10 cellular contexts compared by ENCODE assay signal in the genomic region with DNA sequence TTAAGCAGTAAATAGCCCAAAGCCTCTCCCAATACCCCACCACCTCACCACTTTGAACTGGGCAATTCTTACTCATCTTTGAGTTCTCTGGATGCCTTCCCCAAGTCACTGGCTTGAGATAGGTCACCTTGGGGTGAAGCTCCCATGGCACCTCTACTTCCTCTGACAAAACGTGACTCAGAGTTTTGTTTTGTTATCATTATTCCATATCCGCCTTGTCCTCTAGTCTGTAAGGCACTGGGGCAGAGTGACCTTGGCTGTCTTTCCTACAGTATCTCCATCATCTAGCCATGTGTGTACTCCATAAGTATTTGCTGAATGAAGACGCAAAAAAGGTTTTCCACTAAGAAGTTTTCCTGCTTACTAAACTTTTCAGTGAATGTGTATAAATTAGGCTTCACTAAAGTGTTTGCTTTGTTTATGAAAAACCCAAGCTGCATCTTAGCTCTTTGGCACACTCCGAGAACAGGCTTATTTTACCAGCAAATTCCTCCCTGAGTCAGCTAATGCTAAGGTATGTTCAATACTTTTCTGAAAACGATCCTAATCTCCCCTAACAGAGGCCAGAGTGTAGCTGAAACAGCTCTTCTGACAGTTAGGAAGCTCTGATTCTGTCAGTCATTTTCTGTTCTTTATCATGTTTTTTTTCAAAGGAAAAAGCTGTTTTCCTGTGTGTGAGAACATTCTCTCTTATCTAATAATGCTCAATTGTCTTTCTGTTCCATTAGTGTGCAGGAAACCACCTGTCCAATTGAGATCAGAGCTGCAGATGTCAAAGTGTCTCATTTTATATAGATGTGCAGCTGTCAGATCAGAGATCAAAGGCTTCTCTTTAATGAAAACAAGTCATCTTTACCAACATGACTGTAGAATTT. TPM values are rescaled to one million over a fixed set of nuclear protein-coding genes. Genes with fewer than 3 reads are reported as not detected.
A peak's percentile ranks its signal among the peaks of the same experiment; 100 is the strongest.
DNase-seq lines count a peak whose midpoint lies in the region; ATAC-seq, FAIRE-seq and TF ChIP-seq lines count a peak whose summit lies in the region.
"Had no signal": no experiment of that assay in that cellular context is flagged by ENCODE, and none has a peak within 500 bp of the region (broad histone marks: within the 10 kb centered on the region; RNA-seq: fewer than 3 reads in every experiment).

No MANE protein-coding gene starts in this region.

- peak overlapping the region; percentile 14 for H3K27ac Mint-ChIP-seq in activated CD4-positive, alpha-beta T cell treated with anti-CD3 and anti-CD28 coated beads, Interleukin-2, amount 10 ng/mL, durations not matched to agents 24 days and 14 days

- H2AFZ ChIP-seq in GM23248, result peak overlapping the region; percentile 54

- H4K20me1 ChIP-seq in GM23248 (ENCODE audit: insufficient read depth), result no peaks in the 10 kb centered on the region

- peak overlapping the region; percentile 38 for H3K27ac ChIP-seq in GM23248
- H3K27ac ChIP-seq: sigmoid colon had no signal

- H3K79me2 ChIP-seq in GM23248 (ENCODE audit: insufficient read depth), result no peaks in the 10 kb centered on the region

- H3K27me3 ChIP-seq in GM23248 (replicated peaks; ENCODE audit: insufficient read depth), result no peaks in the 10 kb centered on the region
- H3K27me3 ChIP-seq: sigmoid colon had no signal

- H3K9ac ChIP-seq in GM23248, result no peak overlapping the region

- H3K9me3 Mint-ChIP-seq in activated CD4-positive, alpha-beta T cell treated with anti-CD3 and anti-CD28 coated beads, Interleukin-2, amount 10 ng/mL, durations not matched to agents 24 days and 14 days, result peaks cover 12% of the 10 kb centered on the region

- H3K4me1 Mint-ChIP-seq in activated CD4-positive, alpha-beta T cell treated with anti-CD3 and anti-CD28 coated beads, Interleukin-2, amount 10 ng/mL, durations not matched to agents 24 days and 14 days, result peaks cover 19% of the 10 kb centered on the region

- TF ChIP-seq CTCF in fibroblast of the aortic adventitia (IDR thresholded peaks at IDR 0.05; ENCODE audit: insufficient read depth, low read length), result no peak
- no peak for TF ChIP-seq CTCF in GM10248 (IDR thresholded peaks at IDR 0.05; ENCODE audit: control extremely low read depth, extremely low read depth, low read depth, missing control alignments)

- CTCF ChIA-PET in GM10248 (lab: Yijun Ruan, JAX), result interaction anchor here (1.1 kb wide), 1 partner anchor 9 kb away, joined by 3 read pairs; no protein-coding TSS in a partner anchor

- no peaks in the 10 kb centered on the region for H3K27me3 Mint-ChIP-seq in activated CD4-positive, alpha-beta T cell treated with anti-CD3 and anti-CD28 coated beads, Interleukin-2, amount 10 ng/mL, durations not matched to agents 24 days and 14 days

- peak; percentile 12 for DNase-seq in 8988T
- DNase-seq in GM23248, result peak; percentile 80
- DNase-seq in activated CD4-positive, alpha-beta T cell treated with anti-CD3 and anti-CD28 coated beads, Interleukin-2, amount 10 ng/mL, durations not matched to agents 24 days and 14 days, result peak; percentile 57
- DNase-seq in fibroblast of the aortic adventitia (ENCODE audit: low read depth), result peak; percentile 27
- no peak for DNase-seq in GM12892 (ENCODE audit: insufficient read length)
- no peak for DNase-seq in GM10248 (ENCODE audit: extremely low spot score)
- no peak for DNase-seq in DMS153 (lab: John Stamatoyannopoulos, UW)
- DNase-seq: NCI-H2081 treated with DMSO at 0.1 percent for 48 hours, sigmoid colon had no signal

- peak overlapping the region; percentile 14; the same call in 1 of the 2 replicates for H3K4me3 ChIP-seq in GM23248
- no peak overlapping the region for H3K4me3 ChIP-seq in fibroblast of the aortic adventitia (ENCODE audit: low read depth, low read length)
- H3K4me3 ChIP-seq: sigmoid colon had no signal

- in situ Hi-C loops in GM23248 (cut with MboI), result no loop called here

- intact Hi-C loops in activated CD4-positive, alpha-beta T cell treated with anti-CD3 and anti-CD28 coated beads, Interleukin-2, amount 10 ng/mL, durations not matched to agents 24 days and 14 days (cut with micrococcal nuclease), result loop anchor here (2.0 kb wide), 1 partner anchor 26 kb away; no protein-coding TSS in a partner anchor

- no peak for ATAC-seq in HG03520 (IDR thresholded peaks at IDR 0.05; ENCODE audit: unreplicated experiment)

- H3K36me3 Mint-ChIP-seq in activated CD4-positive, alpha-beta T cell treated with anti-CD3 and anti-CD28 coated beads, Interleukin-2, amount 10 ng/mL, durations not matched to agents 24 days and 14 days (ENCODE audit: low read depth), result peaks cover 2% of the 10 kb centered on the region

- FAIRE-seq in GM12892 (lab: Jason Lieb, UNC), result no peak

- peaks cover 24% of the 10 kb centered on the region for H3F3A ChIP-seq in GM23248 (ENCODE audit: insufficient read depth)

- POLR2A ChIA-PET in GM10248 (lab: Yijun Ruan, JAX), result no interaction called here

- no peaks in the 10 kb centered on the region for H3K9me2 ChIP-seq in GM23248 (ENCODE audit: insufficient read depth)

- no peaks in the 10 kb centered on the region for H3K36me3 ChIP-seq in GM23248 (ENCODE audit: low read depth)
- H3K36me3 ChIP-seq: sigmoid colon had no signal

- H3K4me2 ChIP-seq in GM23248 (ENCODE audit: unreplicated experiment), result peak overlapping the region; percentile 71

- H3K4me3 Mint-ChIP-seq in activated CD4-positive, alpha-beta T cell treated with anti-CD3 and anti-CD28 coated beads, Interleukin-2, amount 10 ng/mL, durations not matched to agents 24 days and 14 days, result no peak overlapping the region

- H3K9me3 ChIP-seq in GM23248 (ENCODE audit: low read depth), result no peaks in the 10 kb centered on the region
- H3K9me3 ChIP-seq: sigmoid colon had no signal

- 16% methylated on average over 5 of the region's 5 CpGs for WGBS in GM23248 (ENCODE audit: low coverage in 1 of 2, low lambda C conversion rate in 2 of 2, missing lambda C conversion rate in 2 of 2), 2 experiments

- peaks cover 23% of the 10 kb centered on the region for H3K4me1 ChIP-seq in GM23248 (ENCODE audit: insufficient read depth)

- no peak for TF ChIP-seq POLR2A in GM12892 (IDR thresholded peaks at IDR 0.05; ENCODE audit: low read depth, low read length)

RNA-seq across cellular contexts. Expression of gene TSPAN5, which starts 30.2 kb away (rescaled TPM):
- total RNA-seq in GM23248 (2014; rRNA removed; shearing (Covaris generic)), result 61.9 and 69.6 TPM in 2 replicates
- polyA plus RNA-seq in GM23248 (2016; fragmentation: Nextera tagmentation; extraction: Ambion mirVana), result 70.8 and 76.6 TPM in 2 replicates
- total RNA-seq in activated CD4-positive, alpha-beta T cell treated with anti-CD3 and anti-CD28 coated beads, Interleukin-2, amount 10 ng/mL, durations not matched to agents 24 days and 14 days, result 30.4 and 30.7 TPM in 2 replicates
- 42.8 and 49.0 TPM in 2 replicates for total RNA-seq in fibroblast of the aortic adventitia (ENCODE audit: low replicate concordance)
- polyA plus RNA-seq in GM12892 (2012; ENCODE audit: missing spikeins), result not detected

Comparison
In these comparisons a context has a peak if more than half of its experiments do, and no peak if none do; other contexts are left out.
1. DNase-seq: peak in 8988T (single experiment), GM23248 (single experiment), activated CD4-positive, alpha-beta T cell treated with anti-CD3 and anti-CD28 coated beads, Interleukin-2, amount 10 ng/mL, durations not matched to agents 24 days and 14 days (single experiment) and fibroblast of the aortic adventitia (single experiment); none in GM12892 (single experiment), GM10248 (single experiment) and DMS153 (single experiment).